9 cellular contexts compared by ENCODE assay signal in genomic region chr20:31548823-31549512, GRCh38. TPM values are rescaled to one million over a fixed set of nuclear protein-coding genes. Genes with fewer than 3 reads are reported as not detected.
DNase-seq lines count a peak whose midpoint lies in the region; ATAC-seq and TF ChIP-seq lines count a peak whose summit lies in the region.
"Had no signal": no experiment of that assay in that cellular context is flagged by ENCODE, and none has a peak within 500 bp of the region (broad histone marks: within the 10 kb centered on the region; RNA-seq: fewer than 3 reads in every experiment).

No MANE protein-coding gene starts in this region.

- H3K27ac Mint-ChIP-seq in CD4-positive, CD25-positive, alpha-beta regulatory T cell = peak overlapping the region in 2 of 3 donors; percentile 98 to 99
- H3K27ac Mint-ChIP-seq in activated T-helper 1 cell treated with anti-CD3 and anti-CD28 coated beads, Interleukin-12 subunit alpha, Interleukin-12 subunit beta, Interleukin-2, Interleukin-4 antibody, amounts not matched to agents 30 ng/mL and 10 ng/mL and 1 ng/mL, durations not matched to agents 14 hours and 24 hours and 36 hours = no peak overlapping the region
- peak overlapping the region; percentile 100 for H3K27ac Mint-ChIP-seq in nephron

- H3K9me3 ChIP-seq in CD4-positive, CD25-positive, alpha-beta regulatory T cell (ENCODE audit: control insufficient read depth in 2 of 2, low read length in 2 of 2) = no peaks in the 10 kb centered on the region
- H3K9me3 ChIP-seq in HCT116 (ENCODE audit: control insufficient read depth in 1 of 2, insufficient read depth in 1 of 2, low read depth in 1 of 2, low read length in 2 of 2) = no peaks in the 10 kb centered on the region
- H3K9me3 ChIP-seq: upper lobe of right lung had no signal

- peaks cover 70% of the 10 kb centered on the region for H3K79me2 ChIP-seq in HCT116 (ENCODE audit: insufficient read depth, low read length)

- H3K27ac ChIP-seq in CD4-positive, CD25-positive, alpha-beta regulatory T cell (ENCODE audit: insufficient read depth, low read length, poor library complexity, severe bottlenecking) = peak overlapping the region; percentile 38
- no peak overlapping the region for H3K27ac ChIP-seq in HCT116 (ENCODE audit: low read depth, low read length)
- H3K27ac ChIP-seq: upper lobe of right lung had no signal

- peaks cover 57% of the 10 kb centered on the region for H3K36me3 ChIP-seq in CD4-positive, CD25-positive, alpha-beta regulatory T cell (ENCODE audit: control insufficient read depth, insufficient read depth, low read length)
- peaks cover 35 to 58% of the 10 kb centered on the region in 2 experiments; a peak in 3 of 4 replicates for H3K36me3 ChIP-seq in HCT116 (ENCODE audit: control insufficient read depth in 1 of 2, insufficient read depth in 2 of 2, low read length in 2 of 2)

- H3K4me3 Mint-ChIP-seq in CD4-positive, CD25-positive, alpha-beta regulatory T cell = peak overlapping the region in 2 of 4 donors; percentile 29 to 92
- H3K4me3 Mint-ChIP-seq in activated T-helper 1 cell treated with anti-CD3 and anti-CD28 coated beads, Interleukin-12 subunit alpha, Interleukin-12 subunit beta, Interleukin-2, Interleukin-4 antibody, amounts not matched to agents 30 ng/mL and 10 ng/mL and 1 ng/mL, durations not matched to agents 14 hours and 24 hours and 36 hours = peak overlapping the region; percentile 96
- peak overlapping the region; percentile 90 to 99 (median 95) for H3K4me3 Mint-ChIP-seq in nephron

- H4K20me1 ChIP-seq in HCT116 (ENCODE audit: insufficient read depth) = no peaks in the 10 kb centered on the region

- H3K9me3 Mint-ChIP-seq in CD4-positive, CD25-positive, alpha-beta regulatory T cell = no peaks in the 10 kb centered on the region
- H3K9me3 Mint-ChIP-seq in activated T-helper 1 cell treated with anti-CD3 and anti-CD28 coated beads, Interleukin-12 subunit alpha, Interleukin-12 subunit beta, Interleukin-2, Interleukin-4 antibody, amounts not matched to agents 30 ng/mL and 10 ng/mL and 1 ng/mL, durations not matched to agents 14 hours and 24 hours and 36 hours = no peaks in the 10 kb centered on the region
- no peaks in the 10 kb centered on the region for H3K9me3 Mint-ChIP-seq in nephron

- RAD21 ChIA-PET in HCT116 (lab: Charles Lee; ENCODE audit: low non-redundant PET in 1 of 2, low total read pairs in 2 of 2, uncharacterized antibody in 2 of 2, unreplicated experiment in 2 of 2) = interaction anchor here in 1 of 2 experiments (0.6 kb wide), 1 partner anchor 63 kb away, joined by 3 read pairs; no protein-coding TSS in a partner anchor

- H3K27me3 Mint-ChIP-seq in CD4-positive, CD25-positive, alpha-beta regulatory T cell = no peaks in the 10 kb centered on the region
- no peaks in the 10 kb centered on the region for H3K27me3 Mint-ChIP-seq in activated T-helper 1 cell treated with anti-CD3 and anti-CD28 coated beads, Interleukin-12 subunit alpha, Interleukin-12 subunit beta, Interleukin-2, Interleukin-4 antibody, amounts not matched to agents 30 ng/mL and 10 ng/mL and 1 ng/mL, durations not matched to agents 14 hours and 24 hours and 36 hours (ENCODE audit: insufficient read depth)
- no peaks in the 10 kb centered on the region for H3K27me3 Mint-ChIP-seq in nephron (ENCODE audit: low read depth)

- TF ChIP-seq RAD21 in HCT116 (IDR thresholded peaks at IDR 0.05; ENCODE audit: low read depth) = no peak

- no peak overlapping the region for H3K4me3 ChIP-seq in CD4-positive, CD25-positive, alpha-beta regulatory T cell (ENCODE audit: low read depth, low read length)
- peak overlapping the region; percentile 67 to 78 for H3K4me3 ChIP-seq in HCT116 (replicated peaks in 1 of 2; ENCODE audit: low read depth in 1 of 2, low read length in 2 of 2)

- H3K27me3 ChIP-seq in CD4-positive, CD25-positive, alpha-beta regulatory T cell (ENCODE audit: control insufficient read depth, insufficient read depth, low read length) = no peaks in the 10 kb centered on the region
- H3K27me3 ChIP-seq in HCT116 (ENCODE audit: insufficient read depth, low read length) = no peaks in the 10 kb centered on the region
- H3K27me3 ChIP-seq: upper lobe of right lung had no signal

- intact Hi-C loops in HCT116 (cut with micrococcal nuclease) = no loop called here
- intact Hi-C loops in activated T-helper 1 cell treated with anti-CD3 and anti-CD28 coated beads, Interleukin-12 subunit alpha, Interleukin-12 subunit beta, Interleukin-2, Interleukin-4 antibody, amounts not matched to agents 30 ng/mL and 10 ng/mL and 1 ng/mL, durations not matched to agents 14 hours and 24 hours and 36 hours (cut with micrococcal nuclease) = no loop called here

- POLR2A ChIA-PET in HCT116 (lab: Charles Lee) = no interaction called here

- ATAC-seq in CD4-positive, CD25-positive, alpha-beta regulatory T cell (ENCODE audit: low read depth in 2 of 2) = no peak
- ATAC-seq in HCT116 (no peak), HG03135 (IDR thresholded peaks at IDR 0.05; ENCODE audit: unreplicated experiment) (no peak)
- ATAC-seq: upper lobe of right lung had no signal

- TF ChIP-seq POLR2A in HCT116 (IDR thresholded peaks at IDR 0.05; ENCODE audit: borderline replicate concordance, extremely low read depth, insufficient read depth, insufficient read length) = no peak

- H3K4me1 Mint-ChIP-seq in CD4-positive, CD25-positive, alpha-beta regulatory T cell = peaks cover 13 to 39% (median 17%) of the 10 kb centered on the region in 4 donors
- H3K4me1 Mint-ChIP-seq in activated T-helper 1 cell treated with anti-CD3 and anti-CD28 coated beads, Interleukin-12 subunit alpha, Interleukin-12 subunit beta, Interleukin-2, Interleukin-4 antibody, amounts not matched to agents 30 ng/mL and 10 ng/mL and 1 ng/mL, durations not matched to agents 14 hours and 24 hours and 36 hours (ENCODE audit: low read depth) = peaks cover 5% of the 10 kb centered on the region
- peaks cover 24% of the 10 kb centered on the region for H3K4me1 Mint-ChIP-seq in nephron

- H3K4me2 ChIP-seq in HCT116 (ENCODE audit: low read length) = peak overlapping the region; percentile 64

- H3K9me2 ChIP-seq in HCT116 (ENCODE audit: insufficient read depth) = no peaks in the 10 kb centered on the region

- CTCF ChIA-PET in HCT116 (lab: Charles Lee) = no interaction called here

- no peak overlapping the region for H2AFZ ChIP-seq in HCT116 (ENCODE audit: low read depth, low read length, poor library complexity, severe bottlenecking)

- no peak for DNase-seq in CD4-positive, CD25-positive, alpha-beta regulatory T cell
- no peak for DNase-seq in HCT116 (ENCODE audit: low read depth, low spot score)
- DNase-seq in activated T-helper 1 cell treated with anti-CD3 and anti-CD28 coated beads, Interleukin-12 subunit alpha, Interleukin-12 subunit beta, Interleukin-2, Interleukin-4 antibody, amounts not matched to agents 30 ng/mL and 10 ng/mL and 1 ng/mL, durations not matched to agents 14 hours and 24 hours and 36 hours (ENCODE audit: low spot score) = no peak
- DNase-seq in superior temporal gyrus (ENCODE audit: extremely low spot score) = no peak
- DNase-seq in NCI-H1417 treated with DMSO at 0.1 percent for 48 hours (lab: John Stamatoyannopoulos, UW) = no peak
- DNase-seq: NCI-H510A, upper lobe of right lung had no signal

- H3K36me3 Mint-ChIP-seq in CD4-positive, CD25-positive, alpha-beta regulatory T cell = peaks cover 27% of the 10 kb centered on the region
- H3K36me3 Mint-ChIP-seq in activated T-helper 1 cell treated with anti-CD3 and anti-CD28 coated beads, Interleukin-12 subunit alpha, Interleukin-12 subunit beta, Interleukin-2, Interleukin-4 antibody, amounts not matched to agents 30 ng/mL and 10 ng/mL and 1 ng/mL, durations not matched to agents 14 hours and 24 hours and 36 hours (ENCODE audit: low read depth) = peaks cover 59% of the 10 kb centered on the region
- H3K36me3 Mint-ChIP-seq in nephron (ENCODE audit: low read depth) = peaks cover 45% of the 10 kb centered on the region

- no TSS peak for BruUV-seq in HCT116 (replicated peaks; lab: Mats Ljungman, UMichigan)

- peaks cover 6% of the 10 kb centered on the region for H3K4me1 ChIP-seq in CD4-positive, CD25-positive, alpha-beta regulatory T cell (ENCODE audit: control insufficient read depth, insufficient read depth, low read length, poor library complexity, severe bottlenecking)
- H3K4me1 ChIP-seq in HCT116 (ENCODE audit: control insufficient read depth in 1 of 2, insufficient read depth in 2 of 2, low read length in 2 of 2) = peaks cover 0 to 20% of the 10 kb centered on the region in 2 experiments; a peak in 3 of 4 replicates

- peak overlapping the region; percentile 76; the same call in 1 of the 2 replicates for H3K9ac ChIP-seq in HCT116 (ENCODE audit: low read length)

- TF ChIP-seq CTCF in HCT116 (IDR thresholded peaks at IDR 0.05 in 2 of 3, conservative IDR thresholded peaks at IDR 0.05 in 1 of 3; ENCODE audit: borderline replicate concordance in 1 of 3, insufficient read depth in 1 of 3, low read depth in 2 of 3, low read length in 2 of 3) (no peak), nephron (IDR thresholded peaks at IDR 0.05; ENCODE audit: unreplicated experiment in 3 of 3) (no peak)

TF ChIP-seq in HCT116, 20 proteins besides CTCF, POLR2A, EP300 and RAD21:
- no peak for TF ChIP-seq MAX (IDR thresholded peaks at IDR 0.05)
- peak; percentile 0; the same call in 1 of the 2 replicates for TF ChIP-seq POLR2AphosphoS5 (IDR thresholded peaks at IDR 0.05; ENCODE audit: low read depth, low read length)
- TF ChIP-seq ATF3 (IDR thresholded peaks at IDR 0.05) = no peak
- no peak for TF ChIP-seq JUND (IDR thresholded peaks at IDR 0.05)

RNA-seq across cellular contexts. Expression of gene HM13, which starts 34.7 kb away (rescaled TPM):
- 111 TPM for total RNA-seq in CD4-positive, CD25-positive, alpha-beta regulatory T cell
- polyA plus RNA-seq in CD4-positive, CD25-positive, alpha-beta regulatory T cell = 100 to 1,000 TPM; 119 to 142 (median 137) TPM
- total RNA-seq in HCT116 (2021; ENCODE audit: unreplicated experiment) = 183 TPM
- 181 and 193 TPM in 2 replicates for polyA plus RNA-seq in HCT116 (2012)
- 215 and 228 TPM in 2 replicates for total RNA-seq in activated T-helper 1 cell treated with anti-CD3 and anti-CD28 coated beads, Interleukin-12 subunit alpha, Interleukin-12 subunit beta, Interleukin-2, Interleukin-4 antibody, amounts not matched to agents 30 ng/mL and 10 ng/mL and 1 ng/mL, durations not matched to agents 14 hours and 24 hours and 36 hours

RNA-seq across cellular contexts. Expression of gene ID1, which starts 56.1 kb away (rescaled TPM):
- 9.4 TPM for total RNA-seq in CD4-positive, CD25-positive, alpha-beta regulatory T cell
- 1 to 10 TPM in 2 of 4 donors, under 1 TPM in 2; 0.71 to 2.6 (median 0.91) TPM for polyA plus RNA-seq in CD4-positive, CD25-positive, alpha-beta regulatory T cell
- 811 TPM for total RNA-seq in HCT116 (2021; ENCODE audit: unreplicated experiment)
- 603 and 619 TPM in 2 replicates for polyA plus RNA-seq in HCT116 (2012)
- 3.4 and 4.0 TPM in 2 replicates for total RNA-seq in activated T-helper 1 cell treated with anti-CD3 and anti-CD28 coated beads, Interleukin-12 subunit alpha, Interleukin-12 subunit beta, Interleukin-2, Interleukin-4 antibody, amounts not matched to agents 30 ng/mL and 10 ng/mL and 1 ng/mL, durations not matched to agents 14 hours and 24 hours and 36 hours

Comparison
In these comparisons a context has a peak if more than half of its experiments do, and no peak if none do; other contexts are left out.
1. RNA of gene ID1, which starts 56.1 kb away (total RNA-seq): 811 TPM in HCT116 (single experiment); 9.4 TPM in CD4-positive, CD25-positive, alpha-beta regulatory T cell (single experiment) and 3.4 to 4.0 TPM in activated T-helper 1 cell treated with anti-CD3 and anti-CD28 coated beads, Interleukin-12 subunit alpha, Interleukin-12 subunit beta, Interleukin-2, Interleukin-4 antibody, amounts not matched to agents 30 ng/mL and 10 ng/mL and 1 ng/mL, durations not matched to agents 14 hours and 24 hours and 36 hours; every median in the first group is over 10 times any median in the second.